8 cellular contexts compared by ENCODE assay signal in the genomic region with DNA sequence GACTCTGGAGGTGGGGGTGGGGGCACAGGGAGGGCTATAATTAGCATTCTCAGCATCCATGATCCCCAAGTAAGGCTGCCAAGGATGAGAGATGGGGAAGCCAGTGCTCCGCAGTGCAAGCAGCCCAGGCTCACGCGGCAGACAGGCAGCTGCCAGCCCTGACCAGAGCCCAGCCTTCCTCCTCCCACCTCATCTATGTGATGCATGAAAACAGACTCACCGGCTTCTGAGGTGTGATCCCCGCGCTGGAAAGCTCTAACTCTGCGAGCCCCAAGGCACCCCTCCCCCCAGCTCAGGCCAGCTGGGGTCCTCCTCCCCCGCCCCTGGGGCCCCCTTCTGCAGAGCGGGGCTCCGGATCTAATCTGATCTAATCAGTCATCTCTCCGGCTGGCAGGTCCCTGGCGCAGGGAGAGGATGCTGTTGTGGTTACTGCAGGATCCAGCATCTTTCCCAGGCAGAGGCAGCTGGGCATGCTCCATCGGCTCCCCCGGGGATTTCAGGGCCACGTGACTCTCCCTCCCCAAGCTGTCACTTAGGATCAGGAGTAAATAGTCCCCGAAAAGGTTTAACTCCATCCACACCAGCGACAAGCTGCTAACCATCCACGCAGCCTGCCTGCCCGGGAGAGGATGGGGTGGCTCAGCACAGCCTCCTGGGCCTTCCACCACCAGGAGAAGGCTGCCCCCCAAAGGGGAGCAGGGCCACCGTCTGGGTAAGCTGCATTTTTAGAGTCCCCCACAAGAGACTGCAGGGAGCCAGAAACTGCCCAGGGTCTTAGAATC. TPM values are rescaled to one million over a fixed set of nuclear protein-coding genes. Genes with fewer than 3 reads are reported as not detected.
A peak's percentile ranks its signal among the peaks of the same experiment; 100 is the strongest.
DNase-seq lines count a peak whose midpoint lies in the region; TF ChIP-seq lines count a peak whose summit lies in the region.

A gene with protein sequence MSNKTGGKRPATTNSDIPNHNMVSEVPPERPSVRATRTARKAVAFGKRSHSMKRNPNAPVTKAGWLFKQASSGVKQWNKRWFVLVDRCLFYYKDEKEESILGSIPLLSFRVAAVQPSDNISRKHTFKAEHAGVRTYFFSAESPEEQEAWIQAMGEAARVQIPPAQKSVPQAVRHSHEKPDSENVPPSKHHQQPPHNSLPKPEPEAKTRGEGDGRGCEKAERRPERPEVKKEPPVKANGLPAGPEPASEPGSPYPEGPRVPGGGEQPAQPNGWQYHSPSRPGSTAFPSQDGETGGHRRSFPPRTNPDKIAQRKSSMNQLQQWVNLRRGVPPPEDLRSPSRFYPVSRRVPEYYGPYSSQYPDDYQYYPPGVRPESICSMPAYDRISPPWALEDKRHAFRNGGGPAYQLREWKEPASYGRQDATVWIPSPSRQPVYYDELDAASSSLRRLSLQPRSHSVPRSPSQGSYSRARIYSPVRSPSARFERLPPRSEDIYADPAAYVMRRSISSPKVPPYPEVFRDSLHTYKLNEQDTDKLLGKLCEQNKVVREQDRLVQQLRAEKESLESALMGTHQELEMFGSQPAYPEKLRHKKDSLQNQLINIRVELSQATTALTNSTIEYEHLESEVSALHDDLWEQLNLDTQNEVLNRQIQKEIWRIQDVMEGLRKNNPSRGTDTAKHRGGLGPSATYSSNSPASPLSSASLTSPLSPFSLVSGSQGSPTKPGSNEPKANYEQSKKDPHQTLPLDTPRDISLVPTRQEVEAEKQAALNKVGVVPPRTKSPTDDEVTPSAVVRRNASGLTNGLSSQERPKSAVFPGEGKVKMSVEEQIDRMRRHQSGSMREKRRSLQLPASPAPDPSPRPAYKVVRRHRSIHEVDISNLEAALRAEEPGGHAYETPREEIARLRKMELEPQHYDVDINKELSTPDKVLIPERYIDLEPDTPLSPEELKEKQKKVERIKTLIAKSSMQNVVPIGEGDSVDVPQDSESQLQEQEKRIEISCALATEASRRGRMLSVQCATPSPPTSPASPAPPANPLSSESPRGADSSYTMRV (minus strand): TSS at position 456 of the 782 bp plus-strand sequence. CDS start 86,202 bp downstream, outside the sequence.

- H3K9me2 ChIP-seq in MM.1S (replicated peaks; ENCODE audit: insufficient read depth, low read length): no peaks in the 10 kb centered on the region

- H3K4me3 ChIP-seq in MM.1S (ENCODE audit: low read length) (no peak within 1 kb of the TSS), adipocyte (ENCODE audit: low read length) (no peak within 1 kb of the TSS), right atrium auricular region (no peak within 1 kb of the TSS), skeletal muscle satellite cell (ENCODE audit: low read length) (peak within 1 kb of the TSS; percentile 57)

- H3K36me3 ChIP-seq in MM.1S (replicated peaks; ENCODE audit: insufficient read depth, low read length) (no peaks in the 10 kb centered on the region), adipocyte (ENCODE audit: control insufficient read depth, insufficient read depth, low read length, severe bottlenecking) (no peaks in the 10 kb centered on the region), right atrium auricular region (no peaks in the 10 kb centered on the region), skeletal muscle satellite cell (ENCODE audit: insufficient read depth, low read length) (no peaks in the 10 kb centered on the region)

- no peaks in the 10 kb centered on the region for H4K20me1 ChIP-seq in MM.1S (ENCODE audit: insufficient read depth, low read length)

- H3K27ac ChIP-seq in MM.1S (ENCODE audit: low read length): no peak within 1 kb of the TSS
- H3K27ac ChIP-seq in right atrium auricular region: no peak within 1 kb of the TSS

- H3F3A ChIP-seq in MM.1S (ENCODE audit: insufficient read depth, low read length): no peaks in the 10 kb centered on the region

- H3K9ac ChIP-seq in MM.1S (ENCODE audit: low read length): no peak within 1 kb of the TSS
- no peak within 1 kb of the TSS for H3K9ac ChIP-seq in adipocyte (ENCODE audit: low read length)
- no peak within 1 kb of the TSS for H3K9ac ChIP-seq in skeletal muscle satellite cell (ENCODE audit: low read depth, low read length)

- DNase-seq in AG20443 (ENCODE audit: low spot score): peak; percentile 53
- DNase-seq in MM.1S: no peak
- DNase-seq in adipocyte (ENCODE audit: low read depth): peak; percentile 69
- no peak for DNase-seq in right atrium auricular region (ENCODE audit: low spot score)
- no peak for DNase-seq in foreskin melanocyte
- DNase-seq in MV-4-11 (lab: John Stamatoyannopoulos, UW): no peak
- DNase-seq in SW 1271 (lab: John Stamatoyannopoulos, UW): no peak

- no peak within 1 kb of the TSS for H3K4me2 ChIP-seq in MM.1S (ENCODE audit: low read depth, low read length)
- peak within 1 kb of the TSS; percentile 61 for H3K4me2 ChIP-seq in skeletal muscle satellite cell (ENCODE audit: low read length)

- TF ChIP-seq CTCF in MM.1S (IDR thresholded peaks at IDR 0.05; ENCODE audit: low read length) (peak; percentile 13), right atrium auricular region (IDR thresholded peaks at IDR 0.05) (peak in 1 of 2 donors; percentile 46)

- no peaks in the 10 kb centered on the region for H3K79me2 ChIP-seq in MM.1S (ENCODE audit: low read length)

- no peaks in the 10 kb centered on the region for H3K4me1 ChIP-seq in MM.1S (ENCODE audit: low read length)
- H3K4me1 ChIP-seq in adipocyte (ENCODE audit: control insufficient read depth, insufficient read depth, low read length): peaks cover 18% of the 10 kb centered on the region
- H3K4me1 ChIP-seq in right atrium auricular region: peaks cover 0 to 53% of the 10 kb centered on the region in 2 donors
- H3K4me1 ChIP-seq in skeletal muscle satellite cell (ENCODE audit: control insufficient read depth, insufficient read depth, low read length): peaks cover 36% of the 10 kb centered on the region

- H2AFZ ChIP-seq in MM.1S (ENCODE audit: low read length): no peak within 1 kb of the TSS

- H3K27me3 ChIP-seq in MM.1S (replicated peaks; ENCODE audit: insufficient read depth, low read length): peaks cover 13% of the 10 kb centered on the region
- H3K27me3 ChIP-seq in adipocyte (replicated peaks; ENCODE audit: control insufficient read depth, insufficient read depth, low read length): peaks cover 19% of the 10 kb centered on the region
- H3K27me3 ChIP-seq in right atrium auricular region: no peaks in the 10 kb centered on the region
- peaks cover 20% of the 10 kb centered on the region for H3K27me3 ChIP-seq in skeletal muscle satellite cell (ENCODE audit: control insufficient read depth, insufficient read depth, low read length)

- H3K9me3 ChIP-seq in MM.1S (replicated peaks; ENCODE audit: insufficient read depth, low read length) (no peaks in the 10 kb centered on the region), adipocyte (ENCODE audit: control insufficient read depth, low read length) (no peaks in the 10 kb centered on the region), right atrium auricular region (no peaks in the 10 kb centered on the region), skeletal muscle satellite cell (replicated peaks; ENCODE audit: low read length) (no peaks in the 10 kb centered on the region)

RNA-seq across cellular contexts. Expression of the gene that starts here (rescaled TPM):
- 10 to 100 TPM; 18.1 to 25.7 TPM for total RNA-seq in right atrium auricular region
- total RNA-seq in skeletal muscle satellite cell (2012; rRNA removed): 1.0 and 3.3 TPM in 2 replicates

Comparison
In these comparisons a context has a peak if more than half of its experiments do, and no peak if none do; other contexts are left out.
1. DNase-seq: peak in AG20443 (single experiment) and adipocyte (single experiment); none in MM.1S (single experiment), right atrium auricular region (single experiment), foreskin melanocyte (single experiment), MV-4-11 (single experiment) and SW 1271 (0 of 2).